In the genomic region with DNA sequence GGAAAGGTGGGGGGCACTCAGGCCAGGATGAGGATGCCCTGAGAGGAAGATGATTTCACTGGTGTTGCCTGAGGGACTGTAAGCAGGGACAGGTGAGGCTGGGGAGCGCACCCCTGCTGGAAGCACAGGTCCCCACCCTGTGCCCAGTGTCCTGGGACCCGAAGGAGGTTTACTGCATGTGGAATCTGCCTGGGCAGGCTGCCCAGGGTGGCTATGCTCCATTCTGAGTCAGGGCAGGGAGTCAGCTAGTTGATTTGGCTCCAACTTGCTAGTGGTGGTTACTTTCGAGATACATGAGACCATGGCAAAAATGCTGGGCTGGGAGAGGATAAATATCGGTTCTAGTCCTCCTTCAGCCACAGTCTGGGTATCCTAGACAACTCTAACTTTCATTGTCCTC, we compare ENCODE assay signal across 11 cellular contexts. TPM values are rescaled to one million over a fixed set of nuclear protein-coding genes. Genes with fewer than 3 reads are reported as not detected.
DNase-seq lines count a peak whose midpoint lies in the region; ATAC-seq and TF ChIP-seq lines count a peak whose summit lies in the region.
"Had no signal": no experiment of that assay in that cellular context is flagged by ENCODE, and none has a peak within 500 bp of the region (broad histone marks: within the 10 kb centered on the region; RNA-seq: fewer than 3 reads in every experiment).

No MANE protein-coding gene starts in this region.

- H3K27me3 ChIP-seq in mammary epithelial cell (ENCODE audit: insufficient read depth, low read length) (no peaks in the 10 kb centered on the region), left lung (no peaks in the 10 kb centered on the region)

- CTCF ChIA-PET in mammary epithelial cell (lab: Charles Lee; ENCODE audit: low non-redundant PET), result interaction anchor here (0.7 kb wide), 1 partner anchor 356 kb away, joined by 6 read pairs; no protein-coding TSS in a partner anchor

- DNase-seq in HS-5 (ENCODE audit: low read depth) (peak; percentile 58), mammary epithelial cell (peak; percentile 81), left lung (peak; percentile 51 to 79), type B pancreatic cell (ENCODE audit: extremely low spot score, unreplicated experiment) (no peak), putamen (ENCODE audit: low spot score) (no peak), COR-L47 (lab: John Stamatoyannopoulos, UW) (no peak)
- DNase-seq: activated effector memory CD4-positive, alpha-beta T cell treated with Interleukin-2 at 50 U/mL for 16 hours; KG1; NK-92 treated with Interleukin-12 subunit alpha and Interleukin-12 subunit beta, amount 100 ng/mL, for 24 hours; stimulated activated CD4-positive, alpha-beta T cell treated with anti-CD3 and anti-CD28 coated beads, Interleukin-4, amount 100 ng/mL, for 1 hour had no signal

- no peaks in the 10 kb centered on the region for H3K9me3 Mint-ChIP-seq in type B pancreatic cell
- H3K9me3 Mint-ChIP-seq in stimulated activated memory B cell treated with anti-CD40 and anti-IgM and Interleukin-4, amounts not matched to agents 10 μg/mL and 1 μg/mL and 100 μg/mL, for 72 hours, result no peaks in the 10 kb centered on the region

- H3K4me1 Mint-ChIP-seq in type B pancreatic cell (ENCODE audit: unreplicated experiment), result peaks cover 22% of the 10 kb centered on the region
- peaks cover 9% of the 10 kb centered on the region for H3K4me1 Mint-ChIP-seq in stimulated activated memory B cell treated with anti-CD40 and anti-IgM and Interleukin-4, amounts not matched to agents 10 μg/mL and 1 μg/mL and 100 μg/mL, for 72 hours

- BruUV-seq in mammary epithelial cell (replicated peaks; lab: Mats Ljungman, UMichigan), result no TSS peak

- H3K4me3 ChIP-seq in mammary epithelial cell (replicated peaks in 1 of 3; ENCODE audit: insufficient read depth in 1 of 3, low read depth in 2 of 3, low read length in 3 of 3), result no peak overlapping the region
- no peak overlapping the region for H3K4me3 ChIP-seq in left lung

- H3K9me3 ChIP-seq in mammary epithelial cell (replicated peaks; ENCODE audit: insufficient read depth, low read length), result no peaks in the 10 kb centered on the region
- no peaks in the 10 kb centered on the region for H3K9me3 ChIP-seq in left lung

- peak overlapping the region; percentile 57 for H3K4me2 ChIP-seq in mammary epithelial cell (ENCODE audit: insufficient read depth, low read depth, low read length)

- TF ChIP-seq CTCF in mammary epithelial cell (conservative IDR thresholded peaks at IDR 0.05 in 1 of 2, IDR thresholded peaks at IDR 0.05 in 1 of 2; ENCODE audit: extremely low read depth in 1 of 2, insufficient read depth in 1 of 2, low read depth in 1 of 2, low read length in 2 of 2), result no peak
- TF ChIP-seq CTCF in left lung (IDR thresholded peaks at IDR 0.05), result no peak
- TF ChIP-seq CTCF in type B pancreatic cell (conservative IDR thresholded peaks at IDR 0.05), result no peak

- in situ Hi-C loops in mammary epithelial cell (cut with MboI; ENCODE audit: low sequenced_read_pairs in 2 of 2), result loop anchor here in 1 of 2 donors (10.0 kb wide), 1 partner anchor 540 kb away; no protein-coding TSS in a partner anchor

- H3K36me3 Mint-ChIP-seq in type B pancreatic cell, result no peaks in the 10 kb centered on the region
- no peaks in the 10 kb centered on the region for H3K36me3 Mint-ChIP-seq in stimulated activated memory B cell treated with anti-CD40 and anti-IgM and Interleukin-4, amounts not matched to agents 10 μg/mL and 1 μg/mL and 100 μg/mL, for 72 hours

- no peak overlapping the region for H3K4me3 Mint-ChIP-seq in type B pancreatic cell
- no peak overlapping the region for H3K4me3 Mint-ChIP-seq in stimulated activated memory B cell treated with anti-CD40 and anti-IgM and Interleukin-4, amounts not matched to agents 10 μg/mL and 1 μg/mL and 100 μg/mL, for 72 hours

- H3K79me2 ChIP-seq in mammary epithelial cell (ENCODE audit: insufficient read depth, low read length), result no peaks in the 10 kb centered on the region

- ATAC-seq in left lung, result peak; percentile 3
- no peak for ATAC-seq in stimulated activated memory B cell treated with anti-CD40 and anti-IgM and Interleukin-4, amounts not matched to agents 10 μg/mL and 1 μg/mL and 100 μg/mL, for 72 hours

- dilution Hi-C loops in mammary epithelial cell (cut with HindIII; ENCODE audit: low sequenced_read_pairs), result loop anchor here (5.0 kb wide), 1 partner anchor 57 kb away; no protein-coding TSS in a partner anchor

- H3K27me3 Mint-ChIP-seq in type B pancreatic cell, result peaks cover 30% of the 10 kb centered on the region
- peaks cover 63% of the 10 kb centered on the region for H3K27me3 Mint-ChIP-seq in stimulated activated memory B cell treated with anti-CD40 and anti-IgM and Interleukin-4, amounts not matched to agents 10 μg/mL and 1 μg/mL and 100 μg/mL, for 72 hours

- no peaks in the 10 kb centered on the region for H3K36me3 ChIP-seq in mammary epithelial cell (ENCODE audit: insufficient read depth, low read length)
- H3K36me3 ChIP-seq in left lung, result peaks cover 0 to 19% of the 10 kb centered on the region in 2 donors

- H3K4me1 ChIP-seq in mammary epithelial cell (ENCODE audit: insufficient read depth, low read length), result peaks cover 30% of the 10 kb centered on the region
- peaks cover 13 to 64% of the 10 kb centered on the region in 2 donors for H3K4me1 ChIP-seq in left lung

- H3K27ac ChIP-seq in mammary epithelial cell (ENCODE audit: insufficient read depth, low read depth, low read length), result no peak overlapping the region
- peak overlapping the region; percentile 74 to 81 for H3K27ac ChIP-seq in left lung

- H3K9ac ChIP-seq in mammary epithelial cell (ENCODE audit: insufficient read depth, low read length), result no peak overlapping the region

- intact Hi-C loops in mammary epithelial cell (cut with micrococcal nuclease) (loop anchor here (2.0 kb wide), 1 partner anchor 294 kb away; no protein-coding TSS in a partner anchor), left lung (cut with DNase I) (loop anchor here in 1 of 2 donors (10.0 kb wide), 1 partner anchor 110 kb away; no protein-coding TSS in a partner anchor)

- H3K27ac Mint-ChIP-seq in type B pancreatic cell, result peak overlapping the region; percentile 95
- no peak overlapping the region for H3K27ac Mint-ChIP-seq in stimulated activated memory B cell treated with anti-CD40 and anti-IgM and Interleukin-4, amounts not matched to agents 10 μg/mL and 1 μg/mL and 100 μg/mL, for 72 hours

- no peaks in the 10 kb centered on the region for H4K20me1 ChIP-seq in mammary epithelial cell (ENCODE audit: insufficient read depth, low read length)

- H2AFZ ChIP-seq in mammary epithelial cell (ENCODE audit: low read depth, low read length), result peak overlapping the region; percentile 52

- WGBS in mammary epithelial cell (ENCODE audit: low coverage, missing lambda C conversion rate), result 0% methylated on average over 4 of the region's 4 CpGs

RNA-seq across cellular contexts. Expression of a gene that starts 7.9 kb away (rescaled TPM):
- total RNA-seq in mammary epithelial cell, result 1 to 10 TPM; 1.3 to 1.5 TPM
- 1.1 TPM for polyA plus RNA-seq in mammary epithelial cell
- polyA minus RNA-seq in mammary epithelial cell, result not detected
- 10 to 100 TPM; 14.7 to 27.6 TPM for total RNA-seq in left lung
- 2.8 and 4.2 TPM in 2 replicates for total RNA-seq in type B pancreatic cell (ENCODE audit: low replicate concordance)

Comparison
In these comparisons a context has a peak if more than half of its experiments do, and no peak if none do; other contexts are left out.
1. DNase-seq: peak in HS-5 (single experiment), mammary epithelial cell (single experiment) and left lung (2 of 2); none in type B pancreatic cell (single experiment), putamen (single experiment) and COR-L47 (single experiment).